ENCODE assay signal across 25 cellular contexts in genomic region chr14:88576222-88576621, GRCh38.
"Had no signal": no experiment of that assay in that cellular context is flagged by ENCODE, and none has a peak within 500 bp of the region (broad histone marks: within the 10 kb centered on the region; RNA-seq: fewer than 3 reads in every experiment).

No MANE protein-coding gene starts in this region.

- H3K4me1 Mint-ChIP-seq: endodermal cell had no signal

- H3K4me1 ChIP-seq: colonic mucosa, esophagus muscularis mucosa, esophagus squamous epithelium, foreskin keratinocyte, gastrocnemius medialis, gastroesophageal sphincter, heart left ventricle, heart right ventricle had no signal

- DNase-seq: colonic mucosa; cortex of kidney; dermis blood vessel endothelial cell; dorsolateral prefrontal cortex; effector CD4-positive, alpha-beta T cell; effector CD8-positive, alpha-beta T cell; effector memory CD4-positive, alpha-beta T cell; effector memory CD8-positive, alpha-beta T cell; endodermal cell; erythroblast; esophagus squamous epithelium; foreskin fibroblast; foreskin keratinocyte; foreskin melanocyte; gastrocnemius medialis; glutamatergic neuron; head of caudate nucleus; heart left ventricle; heart right ventricle had no signal

- ATAC-seq: effector memory CD8-positive, alpha-beta T cell; esophagus mucosa; foreskin keratinocyte; gastrocnemius medialis; gastroesophageal sphincter; heart left ventricle; heart right ventricle had no signal

- H3K27ac ChIP-seq: colonic mucosa, coronary artery, dorsolateral prefrontal cortex, epithelial cell of prostate, esophagus muscularis mucosa, esophagus squamous epithelium, foreskin keratinocyte, gastrocnemius medialis, gastroesophageal sphincter, heart left ventricle, heart right ventricle had no signal

- H3K27ac Mint-ChIP-seq: dendritic cell treated with granulocyte-macrophage colony-stimulating factor and Interleukin-4, amounts not matched to agents 40 ng/mL and 50 ng/mL, for 4 days; effector memory CD8-positive, alpha-beta T cell; endodermal cell had no signal

- H3K9me3 ChIP-seq: colonic mucosa, esophagus muscularis mucosa, esophagus squamous epithelium, gastrocnemius medialis, gastroesophageal sphincter, heart left ventricle, heart right ventricle had no signal

- H3K27me3 Mint-ChIP-seq: dendritic cell treated with granulocyte-macrophage colony-stimulating factor and Interleukin-4, amounts not matched to agents 40 ng/mL and 50 ng/mL, for 4 days; effector memory CD8-positive, alpha-beta T cell had no signal

- H3K4me3 ChIP-seq: colonic mucosa, coronary artery, dorsolateral prefrontal cortex, esophagus muscularis mucosa, esophagus squamous epithelium, gastrocnemius medialis, gastroesophageal sphincter, heart left ventricle, heart right ventricle had no signal

- H3K9me3 Mint-ChIP-seq: dendritic cell treated with granulocyte-macrophage colony-stimulating factor and Interleukin-4, amounts not matched to agents 40 ng/mL and 50 ng/mL, for 4 days; effector memory CD8-positive, alpha-beta T cell; endodermal cell had no signal

- H3K27me3 ChIP-seq: colonic mucosa, dorsolateral prefrontal cortex, esophagus muscularis mucosa, esophagus squamous epithelium, foreskin keratinocyte, gastrocnemius medialis, gastroesophageal sphincter, heart left ventricle, heart right ventricle had no signal

- H3K4me3 Mint-ChIP-seq: dendritic cell treated with granulocyte-macrophage colony-stimulating factor and Interleukin-4, amounts not matched to agents 40 ng/mL and 50 ng/mL, for 4 days; effector memory CD8-positive, alpha-beta T cell; endodermal cell had no signal
